In genomic region chr22:29030618-29031235, GRCh38 we compare ENCODE assay signal across 1 cellular context.
TF ChIP-seq lines count a peak whose summit lies in the region.

No MANE protein-coding gene starts in this region.

TF ChIP-seq in HepG2, 621 proteins besides CTCF, POLR2A, EP300 and RAD21 (continued from another document and continues in another):
- TF ChIP-seq FOXP1 (IDR thresholded peaks at IDR 0.05) (no peak), FOXP1 (CRISPR knock-in tag; IDR thresholded peaks at IDR 0.05) (peak; percentile 84), ZNF709 (CRISPR knock-in tag; IDR thresholded peaks at IDR 0.05) (no peak), JUND (CRISPR knock-in tag; IDR thresholded peaks at IDR 0.05) (no peak), RFXAP (CRISPR knock-in tag; IDR thresholded peaks at IDR 0.05; ENCODE audit: borderline replicate concordance) (peak; percentile 44; the same call in 1 of the 2 replicates), GABPB1 (CRISPR knock-in tag; IDR thresholded peaks at IDR 0.05) (peak; percentile 81), HHEX (CRISPR knock-in tag; IDR thresholded peaks at IDR 0.05) (no peak), ZNF484 (CRISPR knock-in tag; IDR thresholded peaks at IDR 0.05; ENCODE audit: borderline replicate concordance, low read depth) (no peak), TRAFD1 (CRISPR knock-in tag; IDR thresholded peaks at IDR 0.05; ENCODE audit: borderline replicate concordance) (no peak), ZNF670 (CRISPR knock-in tag; IDR thresholded peaks at IDR 0.05; ENCODE audit: borderline replicate concordance) (peak; percentile 87; the same call in 1 of the 2 replicates), FOXK2 (IDR thresholded peaks at IDR 0.05) (no peak), ZNF431 (CRISPR knock-in tag; IDR thresholded peaks at IDR 0.05; ENCODE audit: borderline replicate concordance, low read depth) (no peak; the same call in 1 of the 2 replicates), RFXANK (CRISPR knock-in tag; IDR thresholded peaks at IDR 0.05) (0 out of 2 replicates have a peak, but pooled peaks have one; percentile 40), ZNF256 (CRISPR knock-in tag; conservative IDR thresholded peaks at IDR 0.05) (no peak), ZNF710 (CRISPR knock-in tag; IDR thresholded peaks at IDR 0.05; ENCODE audit: borderline replicate concordance) (peak; percentile 57; the same call in 1 of the 2 replicates), ZNF292 (CRISPR knock-in tag; IDR thresholded peaks at IDR 0.05; ENCODE audit: borderline replicate concordance, low read depth) (peak; percentile 71; the same call in 1 of the 2 replicates), ATF5 (CRISPR knock-in tag; IDR thresholded peaks at IDR 0.05; ENCODE audit: low read depth) (0 out of 2 replicates have a peak, but pooled peaks have one; percentile 77), TP53 (CRISPR knock-in tag; conservative IDR thresholded peaks at IDR 0.05) (no peak), HNRNPK (IDR thresholded peaks at IDR 0.05; ENCODE audit: low read depth, low read length, poor library complexity, severe bottlenecking) (peak; percentile 87), TCF12 (IDR thresholded peaks at IDR 0.05) (no peak), TCF12 (CRISPR knock-in tag; IDR thresholded peaks at IDR 0.05) (peak; percentile 96), ZNF546 (CRISPR knock-in tag; conservative IDR thresholded peaks at IDR 0.05) (peak; percentile 82; the same call in 1 of the 2 replicates), ZNF253 (CRISPR knock-in tag; IDR thresholded peaks at IDR 0.05; ENCODE audit: borderline replicate concordance) (no peak), THAP8 (CRISPR knock-in tag; IDR thresholded peaks at IDR 0.05; ENCODE audit: borderline replicate concordance) (no peak), BCL3 (CRISPR knock-in tag; IDR thresholded peaks at IDR 0.05) (no peak), CHD4 (IDR thresholded peaks at IDR 0.05; ENCODE audit: borderline replicate concordance, low read length) (no peak), NR2C2 (CRISPR knock-in tag; IDR thresholded peaks at IDR 0.05; ENCODE audit: borderline replicate concordance) (peak; percentile 66), TOE1 (CRISPR knock-in tag; IDR thresholded peaks at IDR 0.05) (no peak), HNRNPH1 (optimal IDR thresholded peaks at IDR 0.05; ENCODE audit: low read depth, low read length) (no peak), TEAD2 (CRISPR knock-in tag; IDR thresholded peaks at IDR 0.05) (no peak), PAX8 (CRISPR knock-in tag; IDR thresholded peaks at IDR 0.05; ENCODE audit: borderline replicate concordance) (0 out of 2 replicates have a peak, but pooled peaks have one; percentile 53), MBD4 (IDR thresholded peaks at IDR 0.05; ENCODE audit: borderline replicate concordance, low read length) (no peak), ZNF557 (CRISPR knock-in tag; IDR thresholded peaks at IDR 0.05) (0 out of 2 replicates have a peak, but pooled peaks have one; percentile 76), ZNF761 (CRISPR knock-in tag; conservative IDR thresholded peaks at IDR 0.05) (peak; percentile 40; the same call in 1 of the 2 replicates), ZNF879 (CRISPR knock-in tag; IDR thresholded peaks at IDR 0.05) (no peak), NFE2 (CRISPR knock-in tag; IDR thresholded peaks at IDR 0.05) (no peak), ZNF225 (CRISPR knock-in tag; IDR thresholded peaks at IDR 0.05) (no peak), ZNF563 (CRISPR knock-in tag; IDR thresholded peaks at IDR 0.05) (peak; percentile 40; the same call in 1 of the 2 replicates), ZNF781 (CRISPR knock-in tag; IDR thresholded peaks at IDR 0.05; ENCODE audit: borderline replicate concordance, not compliant biosample characterization) (no peak), GABPA (IDR thresholded peaks at IDR 0.05; ENCODE audit: low read depth, low read length) (no peak), GABPA (CRISPR knock-in tag; IDR thresholded peaks at IDR 0.05; ENCODE audit: low read depth) (no peak; the same call in 1 of the 2 replicates), ZNF569 (CRISPR knock-in tag; IDR thresholded peaks at IDR 0.05; ENCODE audit: borderline replicate concordance) (no peak), MTA3 (CRISPR knock-in tag; IDR thresholded peaks at IDR 0.05) (no peak), ZNF572 (CRISPR knock-in tag; IDR thresholded peaks at IDR 0.05) (no peak), ZNF772 (CRISPR knock-in tag; IDR thresholded peaks at IDR 0.05) (no peak; the same call in 1 of the 2 replicates), HIC2 (CRISPR knock-in tag; IDR thresholded peaks at IDR 0.05; ENCODE audit: low read depth) (peak; percentile 89), ZNF10 (CRISPR knock-in tag; IDR thresholded peaks at IDR 0.05; ENCODE audit: borderline replicate concordance, low read depth) (no peak)
- TF ChIP-seq, protein P1, sequence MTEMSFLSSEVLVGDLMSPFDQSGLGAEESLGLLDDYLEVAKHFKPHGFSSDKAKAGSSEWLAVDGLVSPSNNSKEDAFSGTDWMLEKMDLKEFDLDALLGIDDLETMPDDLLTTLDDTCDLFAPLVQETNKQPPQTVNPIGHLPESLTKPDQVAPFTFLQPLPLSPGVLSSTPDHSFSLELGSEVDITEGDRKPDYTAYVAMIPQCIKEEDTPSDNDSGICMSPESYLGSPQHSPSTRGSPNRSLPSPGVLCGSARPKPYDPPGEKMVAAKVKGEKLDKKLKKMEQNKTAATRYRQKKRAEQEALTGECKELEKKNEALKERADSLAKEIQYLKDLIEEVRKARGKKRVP (CRISPR knock-in tag; IDR thresholded peaks at IDR 0.05), result no peak
- TF ChIP-seq, protein P2, sequence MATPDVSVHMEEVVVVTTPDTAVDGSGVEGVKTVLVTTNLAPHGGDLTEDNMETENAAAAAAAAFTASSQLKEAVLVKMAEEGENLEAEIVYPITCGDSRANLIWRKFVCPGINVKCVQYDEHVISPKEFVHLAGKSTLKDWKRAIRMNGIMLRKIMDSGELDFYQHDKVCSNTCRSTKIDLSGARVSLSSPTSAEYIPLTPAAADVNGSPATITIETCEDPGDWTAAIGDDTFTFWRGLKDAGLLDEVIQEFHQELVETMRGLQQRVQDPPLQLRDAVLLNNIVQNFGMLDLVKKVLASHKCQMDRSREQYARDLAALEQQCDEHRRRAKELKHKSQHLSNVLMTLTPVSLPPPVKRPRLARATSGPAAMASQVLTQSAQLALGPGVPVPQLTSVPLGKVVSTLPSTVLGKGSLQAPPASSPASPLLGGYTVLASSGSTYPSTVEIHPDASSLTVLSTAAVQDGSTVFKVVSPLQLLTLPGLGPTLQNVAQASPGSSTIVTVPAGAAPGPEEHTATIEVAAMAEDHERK (CRISPR knock-in tag; IDR thresholded peaks at IDR 0.05; ENCODE audit: low read depth), result no peak
- TF ChIP-seq, protein P3, sequence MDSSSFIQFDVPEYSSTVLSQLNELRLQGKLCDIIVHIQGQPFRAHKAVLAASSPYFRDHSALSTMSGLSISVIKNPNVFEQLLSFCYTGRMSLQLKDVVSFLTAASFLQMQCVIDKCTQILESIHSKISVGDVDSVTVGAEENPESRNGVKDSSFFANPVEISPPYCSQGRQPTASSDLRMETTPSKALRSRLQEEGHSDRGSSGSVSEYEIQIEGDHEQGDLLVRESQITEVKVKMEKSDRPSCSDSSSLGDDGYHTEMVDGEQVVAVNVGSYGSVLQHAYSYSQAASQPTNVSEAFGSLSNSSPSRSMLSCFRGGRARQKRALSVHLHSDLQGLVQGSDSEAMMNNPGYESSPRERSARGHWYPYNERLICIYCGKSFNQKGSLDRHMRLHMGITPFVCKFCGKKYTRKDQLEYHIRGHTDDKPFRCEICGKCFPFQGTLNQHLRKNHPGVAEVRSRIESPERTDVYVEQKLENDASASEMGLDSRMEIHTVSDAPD (CRISPR knock-in tag; IDR thresholded peaks at IDR 0.05), result no peak; the same call in 1 of the 2 replicates
- TF ChIP-seq, protein P4, sequence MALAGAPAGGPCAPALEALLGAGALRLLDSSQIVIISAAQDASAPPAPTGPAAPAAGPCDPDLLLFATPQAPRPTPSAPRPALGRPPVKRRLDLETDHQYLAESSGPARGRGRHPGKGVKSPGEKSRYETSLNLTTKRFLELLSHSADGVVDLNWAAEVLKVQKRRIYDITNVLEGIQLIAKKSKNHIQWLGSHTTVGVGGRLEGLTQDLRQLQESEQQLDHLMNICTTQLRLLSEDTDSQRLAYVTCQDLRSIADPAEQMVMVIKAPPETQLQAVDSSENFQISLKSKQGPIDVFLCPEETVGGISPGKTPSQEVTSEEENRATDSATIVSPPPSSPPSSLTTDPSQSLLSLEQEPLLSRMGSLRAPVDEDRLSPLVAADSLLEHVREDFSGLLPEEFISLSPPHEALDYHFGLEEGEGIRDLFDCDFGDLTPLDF (CRISPR knock-in tag; IDR thresholded peaks at IDR 0.05), result no peak
- TF ChIP-seq, protein P5, sequence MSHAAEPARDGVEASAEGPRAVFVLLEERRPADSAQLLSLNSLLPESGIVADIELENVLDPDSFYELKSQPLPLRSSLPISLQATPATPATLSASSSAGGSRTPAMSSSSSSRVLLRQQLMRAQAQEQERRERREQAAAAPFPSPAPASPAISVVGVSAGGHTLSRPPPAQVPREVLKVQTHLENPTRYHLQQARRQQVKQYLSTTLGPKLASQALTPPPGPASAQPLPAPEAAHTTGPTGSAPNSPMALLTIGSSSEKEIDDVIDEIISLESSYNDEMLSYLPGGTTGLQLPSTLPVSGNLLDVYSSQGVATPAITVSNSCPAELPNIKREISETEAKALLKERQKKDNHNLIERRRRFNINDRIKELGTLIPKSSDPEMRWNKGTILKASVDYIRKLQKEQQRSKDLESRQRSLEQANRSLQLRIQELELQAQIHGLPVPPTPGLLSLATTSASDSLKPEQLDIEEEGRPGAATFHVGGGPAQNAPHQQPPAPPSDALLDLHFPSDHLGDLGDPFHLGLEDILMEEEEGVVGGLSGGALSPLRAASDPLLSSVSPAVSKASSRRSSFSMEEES (CRISPR knock-in tag; IDR thresholded peaks at IDR 0.05), result peak; percentile 17; the same call in 1 of the 2 replicates
